Comparison of ENCODE assay signal across 8 cellular contexts in the genomic region with DNA sequence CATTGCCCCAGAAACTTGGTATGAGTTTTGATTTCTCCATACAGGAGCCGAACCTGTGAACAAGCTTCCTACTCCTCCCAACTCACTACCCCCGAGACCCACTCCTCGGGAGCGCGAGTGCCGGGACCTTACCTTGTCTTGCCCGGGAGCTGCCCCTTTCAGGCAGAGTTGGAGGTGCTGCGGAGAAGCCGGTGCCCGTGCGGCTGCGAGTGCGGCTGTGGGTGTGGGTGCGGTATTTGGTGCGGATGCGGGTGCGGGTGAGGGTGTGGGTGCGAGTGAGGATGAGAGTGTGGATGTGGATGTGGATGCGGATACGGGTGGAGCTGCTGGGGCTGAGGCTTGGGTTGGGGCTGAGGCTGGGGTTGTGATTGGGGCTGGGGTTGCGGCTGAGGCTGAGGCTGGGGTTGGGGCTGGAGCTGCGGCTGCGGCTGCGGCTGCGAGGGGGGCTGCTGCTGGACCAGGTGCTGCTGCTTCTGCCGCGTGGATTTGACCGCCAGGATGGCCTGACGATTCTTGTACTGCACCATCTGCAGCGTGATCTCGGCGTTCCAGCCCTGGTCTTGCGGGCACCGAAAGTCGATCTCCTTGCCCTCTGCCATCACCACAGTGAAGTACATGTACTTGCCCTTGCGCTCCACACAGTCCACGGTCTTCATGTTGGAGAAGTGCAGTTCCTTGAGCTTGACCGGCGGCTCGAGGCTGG. TPM values are rescaled to one million over a fixed set of nuclear protein-coding genes. Genes with fewer than 3 reads are reported as not detected.
DNase-seq lines count a peak whose midpoint lies in the region; ATAC-seq, FAIRE-seq and TF ChIP-seq lines count a peak whose summit lies in the region.

No MANE protein-coding gene starts in this region.

- TF ChIP-seq POLR2A in HCT116 (IDR thresholded peaks at IDR 0.05; ENCODE audit: borderline replicate concordance, extremely low read depth, insufficient read depth, insufficient read length): peak; percentile 7

- H3K4me1 ChIP-seq in HCT116 (ENCODE audit: control insufficient read depth in 1 of 2, insufficient read depth in 2 of 2, low read length in 2 of 2) (peaks cover 23 to 69% of the 10 kb centered on the region in 2 experiments), cardiac muscle cell (ENCODE audit: low read depth) (peaks cover 34% of the 10 kb centered on the region)

- H4K20me1 ChIP-seq in HCT116 (ENCODE audit: insufficient read depth): no peaks in the 10 kb centered on the region

- DNase-seq in AG20443 (ENCODE audit: low spot score) (peak; percentile 29), HCT116 (ENCODE audit: low read depth, low spot score) (no peak), RCC 7860 (ENCODE audit: low spot score) (peak; percentile 28), cardiac muscle cell (ENCODE audit: low read depth in 1 of 2, low spot score in 1 of 2) (peak; percentile 44 to 68), posterior vena cava (ENCODE audit: low spot score) (peak; percentile 85), GM19238 (ENCODE audit: insufficient read length, low spot score) (no peak)

- ATAC-seq in HCT116 (no peak; the same call in 1 of the 2 replicates), HG03521 (IDR thresholded peaks at IDR 0.05; ENCODE audit: unreplicated experiment) (no peak)

- H3K79me2 ChIP-seq in HCT116 (ENCODE audit: insufficient read depth, low read length): peaks cover 58% of the 10 kb centered on the region

- POLR2A ChIA-PET in HCT116 (lab: Charles Lee): interaction anchor here (0.9 to 3.1 kb wide), 13 partner anchors 51 to 379 kb away, joined by 3 to 17 read pairs (median 4); no protein-coding TSS in a partner anchor

- H3K4me3 ChIP-seq in HCT116 (replicated peaks in 1 of 2; ENCODE audit: low read depth in 1 of 2, low read length in 2 of 2) (peak overlapping the region; percentile 75), cardiac muscle cell (peak overlapping the region; percentile 82)

- H3K36me3 ChIP-seq in HCT116 (ENCODE audit: control insufficient read depth in 1 of 2, insufficient read depth in 2 of 2, low read length in 2 of 2) (peaks cover 4 to 20% of the 10 kb centered on the region in 2 experiments; a peak in 3 of 4 replicates), cardiac muscle cell (no peaks in the 10 kb centered on the region)

- peak; percentile 7; the same call in 1 of the 2 replicates for TF ChIP-seq RAD21 in HCT116 (IDR thresholded peaks at IDR 0.05; ENCODE audit: low read depth)

- no peaks in the 10 kb centered on the region for H3K27me3 ChIP-seq in HCT116 (ENCODE audit: insufficient read depth, low read length)
- no peaks in the 10 kb centered on the region for H3K27me3 ChIP-seq in cardiac muscle cell

- RAD21 ChIA-PET in HCT116 (lab: Charles Lee; ENCODE audit: low non-redundant PET in 1 of 2, low total read pairs in 2 of 2, uncharacterized antibody in 2 of 2, unreplicated experiment in 2 of 2): no interaction called here

- BruUV-seq in HCT116 (replicated peaks; lab: Mats Ljungman, UMichigan): no TSS peak

- H3K27me3 Mint-ChIP-seq in activated naive CD4-positive, alpha-beta T cell treated with anti-CD3 and anti-CD28 coated beads, Interleukin-2, amount 50 U/mL, for 24 hours: no peaks in the 10 kb centered on the region

- intact Hi-C loops in HCT116 (cut with micrococcal nuclease) (loop anchor here (10.0 kb wide), 1 partner anchor 424 kb away; no protein-coding TSS in a partner anchor), posterior vena cava (cut with DNase I) (loop anchor here in 1 of 2 donors (5.0 kb wide), 1 partner anchor 503 kb away; no protein-coding TSS in a partner anchor)

- H3K9me3 ChIP-seq in HCT116 (ENCODE audit: control insufficient read depth in 1 of 2, insufficient read depth in 1 of 2, low read depth in 1 of 2, low read length in 2 of 2) (no peaks in the 10 kb centered on the region), cardiac muscle cell (ENCODE audit: low read depth) (no peaks in the 10 kb centered on the region)

- no peak for TF ChIP-seq CTCF in HCT116 (IDR thresholded peaks at IDR 0.05 in 2 of 3, conservative IDR thresholded peaks at IDR 0.05 in 1 of 3; ENCODE audit: borderline replicate concordance in 1 of 3, insufficient read depth in 1 of 3, low read depth in 2 of 3, low read length in 2 of 3)
- no peak for TF ChIP-seq CTCF in cardiac muscle cell (IDR thresholded peaks at IDR 0.05; ENCODE audit: low read depth, low read length)

- peaks cover 49% of the 10 kb centered on the region for H3K4me1 Mint-ChIP-seq in activated naive CD4-positive, alpha-beta T cell treated with anti-CD3 and anti-CD28 coated beads, Interleukin-2, amount 50 U/mL, for 24 hours

- H3K27ac ChIP-seq in HCT116 (ENCODE audit: low read depth, low read length): peak overlapping the region; percentile 88
- H3K27ac ChIP-seq in cardiac muscle cell: peak overlapping the region; percentile 92

- H3K9me2 ChIP-seq in HCT116 (ENCODE audit: insufficient read depth): no peaks in the 10 kb centered on the region

- peak overlapping the region; percentile 91 for H3K27ac Mint-ChIP-seq in activated naive CD4-positive, alpha-beta T cell treated with anti-CD3 and anti-CD28 coated beads, Interleukin-2, amount 50 U/mL, for 24 hours

- H3K4me2 ChIP-seq in HCT116 (ENCODE audit: low read length): peak overlapping the region; percentile 76

- no peak for FAIRE-seq in RCC 7860 (lab: Jason Lieb, UNC)

- no peak overlapping the region for H2AFZ ChIP-seq in HCT116 (ENCODE audit: low read depth, low read length, poor library complexity, severe bottlenecking)

- H3K4me3 Mint-ChIP-seq in activated naive CD4-positive, alpha-beta T cell treated with anti-CD3 and anti-CD28 coated beads, Interleukin-2, amount 50 U/mL, for 24 hours: peak overlapping the region; percentile 91

- peak overlapping the region; percentile 92 for H3K9ac ChIP-seq in HCT116 (ENCODE audit: low read length)

- CTCF ChIA-PET in HCT116 (lab: Charles Lee): no interaction called here

- H3K36me3 Mint-ChIP-seq in activated naive CD4-positive, alpha-beta T cell treated with anti-CD3 and anti-CD28 coated beads, Interleukin-2, amount 50 U/mL, for 24 hours: peaks cover 21% of the 10 kb centered on the region

- no peaks in the 10 kb centered on the region for H3K9me3 Mint-ChIP-seq in activated naive CD4-positive, alpha-beta T cell treated with anti-CD3 and anti-CD28 coated beads, Interleukin-2, amount 50 U/mL, for 24 hours

TF ChIP-seq in HCT116, 20 proteins besides CTCF, POLR2A, EP300 and RAD21 (continues in another document):
- TF ChIP-seq, protein P1, sequence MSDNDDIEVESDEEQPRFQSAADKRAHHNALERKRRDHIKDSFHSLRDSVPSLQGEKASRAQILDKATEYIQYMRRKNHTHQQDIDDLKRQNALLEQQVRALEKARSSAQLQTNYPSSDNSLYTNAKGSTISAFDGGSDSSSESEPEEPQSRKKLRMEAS (IDR thresholded peaks at IDR 0.05): 0 out of 2 replicates have a peak, but pooled peaks have one; percentile 16
- TF ChIP-seq CEBPB (IDR thresholded peaks at IDR 0.05; ENCODE audit: low read depth) (0 out of 2 replicates have a peak, but pooled peaks have one; percentile 24), ELF1 (IDR thresholded peaks at IDR 0.05; ENCODE audit: borderline replicate concordance, low read depth) (no peak), JUND (IDR thresholded peaks at IDR 0.05) (peak; percentile 16; the same call in 1 of the 2 replicates), YY1 (IDR thresholded peaks at IDR 0.05; ENCODE audit: extremely low read depth, insufficient replicate concordance, low read depth, low read length) (no peak), CBX3 (IDR thresholded peaks at IDR 0.05; ENCODE audit: low read depth) (no peak), TCF7L2 (IDR thresholded peaks at IDR 0.05; ENCODE audit: borderline replicate concordance, extremely low read depth, insufficient read depth, insufficient read length) (no peak), EGR1 (IDR thresholded peaks at IDR 0.05; ENCODE audit: low read depth) (no peak)
- TF ChIP-seq, protein P2, sequence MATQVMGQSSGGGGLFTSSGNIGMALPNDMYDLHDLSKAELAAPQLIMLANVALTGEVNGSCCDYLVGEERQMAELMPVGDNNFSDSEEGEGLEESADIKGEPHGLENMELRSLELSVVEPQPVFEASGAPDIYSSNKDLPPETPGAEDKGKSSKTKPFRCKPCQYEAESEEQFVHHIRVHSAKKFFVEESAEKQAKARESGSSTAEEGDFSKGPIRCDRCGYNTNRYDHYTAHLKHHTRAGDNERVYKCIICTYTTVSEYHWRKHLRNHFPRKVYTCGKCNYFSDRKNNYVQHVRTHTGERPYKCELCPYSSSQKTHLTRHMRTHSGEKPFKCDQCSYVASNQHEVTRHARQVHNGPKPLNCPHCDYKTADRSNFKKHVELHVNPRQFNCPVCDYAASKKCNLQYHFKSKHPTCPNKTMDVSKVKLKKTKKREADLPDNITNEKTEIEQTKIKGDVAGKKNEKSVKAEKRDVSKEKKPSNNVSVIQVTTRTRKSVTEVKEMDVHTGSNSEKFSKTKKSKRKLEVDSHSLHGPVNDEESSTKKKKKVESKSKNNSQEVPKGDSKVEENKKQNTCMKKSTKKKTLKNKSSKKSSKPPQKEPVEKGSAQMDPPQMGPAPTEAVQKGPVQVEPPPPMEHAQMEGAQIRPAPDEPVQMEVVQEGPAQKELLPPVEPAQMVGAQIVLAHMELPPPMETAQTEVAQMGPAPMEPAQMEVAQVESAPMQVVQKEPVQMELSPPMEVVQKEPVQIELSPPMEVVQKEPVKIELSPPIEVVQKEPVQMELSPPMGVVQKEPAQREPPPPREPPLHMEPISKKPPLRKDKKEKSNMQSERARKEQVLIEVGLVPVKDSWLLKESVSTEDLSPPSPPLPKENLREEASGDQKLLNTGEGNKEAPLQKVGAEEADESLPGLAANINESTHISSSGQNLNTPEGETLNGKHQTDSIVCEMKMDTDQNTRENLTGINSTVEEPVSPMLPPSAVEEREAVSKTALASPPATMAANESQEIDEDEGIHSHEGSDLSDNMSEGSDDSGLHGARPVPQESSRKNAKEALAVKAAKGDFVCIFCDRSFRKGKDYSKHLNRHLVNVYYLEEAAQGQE (IDR thresholded peaks at IDR 0.05; ENCODE audit: low read depth): no peak

RNA-seq across cellular contexts. Expression of a gene that starts 1.0 kb away (rescaled TPM):
- total RNA-seq in HCT116 (2021; ENCODE audit: unreplicated experiment) (231 TPM), cardiac muscle cell (8.1 and 9.3 TPM in 2 replicates), posterior vena cava (10 to 100 TPM in 1 of 2 donors, 1 to 10 TPM in 1; 4.9 to 14.6 TPM)
- polyA plus RNA-seq in HCT116 (2012): 178 and 186 TPM in 2 replicates
- polyA plus RNA-seq in cardiac muscle cell: 5.8 TPM in 2 replicates

RNA-seq across cellular contexts. Expression of a gene that starts 54.0 kb away (rescaled TPM):
- total RNA-seq in HCT116 (2021; ENCODE audit: unreplicated experiment): 531 TPM
- 226 and 309 TPM in 2 replicates for polyA plus RNA-seq in HCT116 (2012)
- 359 and 671 TPM in 2 replicates for total RNA-seq in cardiac muscle cell
- polyA plus RNA-seq in cardiac muscle cell: 214 and 271 TPM in 2 replicates
- 100 to 1,000 TPM; 281 to 331 TPM for total RNA-seq in posterior vena cava

Comparison
In these comparisons a context has a peak if more than half of its experiments do, and no peak if none do; other contexts are left out.
1. DNase-seq: peak in AG20443 (single experiment), RCC 7860 (single experiment), cardiac muscle cell (2 of 2) and posterior vena cava (single experiment); none in HCT116 (single experiment) and GM19238 (single experiment).
2. RNA of a gene that starts 1.0 kb away (total RNA-seq): 231 TPM in HCT116 (single experiment); 4.9 to 14.6 TPM in posterior vena cava and 8.1 to 9.3 TPM in cardiac muscle cell; every median in the first group is over 10 times any median in the second.